ENCODE assay signal across 20 cellular contexts in the genomic region with DNA sequence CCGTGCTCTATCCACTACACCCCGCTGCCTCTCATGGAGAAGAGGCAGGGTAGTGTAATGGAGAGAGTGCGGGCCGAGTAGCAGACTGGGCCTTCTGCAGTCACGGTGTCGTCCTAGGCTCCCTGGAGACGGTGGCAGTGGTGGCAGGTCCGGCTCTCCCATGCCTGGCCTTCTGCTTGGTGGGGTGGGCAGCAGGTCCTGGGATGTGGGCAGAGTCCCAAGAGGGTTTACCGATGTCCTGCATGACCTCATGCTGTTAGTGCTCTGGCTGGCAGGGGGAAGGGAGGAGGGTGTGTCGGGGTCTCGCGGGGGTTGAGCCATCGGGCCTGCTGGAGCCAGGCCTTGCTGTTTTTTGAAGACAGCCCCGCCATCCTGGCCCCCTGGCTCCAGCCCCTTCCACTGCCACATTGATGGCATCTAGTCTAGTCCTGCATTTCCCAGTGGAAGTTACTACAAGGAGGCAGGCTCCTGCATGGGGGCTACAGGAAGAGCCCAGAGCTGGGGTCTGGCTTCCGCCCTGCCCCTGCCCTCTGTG.
"Had no signal": no experiment of that assay in that cellular context is flagged by ENCODE, and none has a peak within 500 bp of the region (broad histone marks: within the 10 kb centered on the region; RNA-seq: fewer than 3 reads in every experiment).

No MANE protein-coding gene starts in this region.

- H3K4me1 Mint-ChIP-seq: mesothelial cell of epicardium had no signal

- H3K27ac ChIP-seq: cardiac muscle cell, esophagus muscularis mucosa, left ventricle myocardium inferior, neural progenitor cell, prostate gland, upper lobe of right lung had no signal

- H3K27ac Mint-ChIP-seq: activated CD4-positive, alpha-beta T cell treated with anti-CD3 and anti-CD28 coated beads for 36 hours; activated naive CD4-positive, alpha-beta T cell treated with anti-CD3 and anti-CD28 coated beads, Interleukin-2, amount 10 ng/mL, durations not matched to agents 7 days and 5 days; mesothelial cell of epicardium; neural progenitor cell had no signal

- ATAC-seq: stimulated activated naive CD8-positive, alpha-beta T cell treated with anti-CD3 and anti-CD28 coated beads, Interleukin-15, Interleukin-2, amounts not matched to agents 100 U/mL and 50 U/mL, for 24 hours; upper lobe of right lung had no signal

- H3K27me3 ChIP-seq: cardiac muscle cell, esophagus muscularis mucosa, neural progenitor cell, upper lobe of right lung had no signal

- H3K4me3 Mint-ChIP-seq: activated CD4-positive, alpha-beta T cell treated with anti-CD3 and anti-CD28 coated beads for 36 hours; activated naive CD4-positive, alpha-beta T cell treated with anti-CD3 and anti-CD28 coated beads, Interleukin-2, amount 10 ng/mL, durations not matched to agents 7 days and 5 days; mesothelial cell of epicardium; neural progenitor cell had no signal

- H3K9me3 ChIP-seq: prostate gland, upper lobe of right lung had no signal

- H3K36me3 Mint-ChIP-seq: activated naive CD4-positive, alpha-beta T cell treated with anti-CD3 and anti-CD28 coated beads, Interleukin-2, amount 10 ng/mL, durations not matched to agents 7 days and 5 days; mesothelial cell of epicardium; naive thymus-derived CD8-positive, alpha-beta T cell; neural progenitor cell; WTC11 had no signal

- DNase-seq: activated CD4-positive, alpha-beta T cell treated with anti-CD3 and anti-CD28 coated beads for 36 hours; activated CD4-positive, alpha-beta T cell treated with anti-CD3 and anti-CD28 coated beads, Interleukin-2, amount 50 U/mL, for 48 hours; activated effector memory CD4-positive, alpha-beta T cell treated with anti-CD3 and anti-CD28 coated beads, Interleukin-2, amount 50 U/mL, for 16 hours; activated naive CD4-positive, alpha-beta T cell treated with anti-CD3 and anti-CD28 coated beads, Interleukin-2, amount 10 ng/mL, durations not matched to agents 7 days and 5 days; activated T-cell treated with anti-CD3 and anti-CD28 coated beads, Interleukin-2, amount 50 U/mL, for 48 hours; amygdala; hippocampal formation; kidney glomerular epithelial cell; left ventricle myocardium inferior; stimulated activated CD4-positive, alpha-beta T cell treated with anti-CD3 and anti-CD28 coated beads, Interleukin-4, amount 100 ng/mL, for 1 hour; stimulated activated naive CD8-positive, alpha-beta T cell treated with anti-CD3 and anti-CD28 coated beads, Interleukin-15, Interleukin-2, amounts not matched to agents 100 U/mL and 50 U/mL, for 24 hours; T1000; upper lobe of right lung had no signal

- H3K27me3 Mint-ChIP-seq: activated CD4-positive, alpha-beta T cell treated with anti-CD3 and anti-CD28 coated beads for 36 hours had no signal

- H3K9me3 Mint-ChIP-seq: activated naive CD4-positive, alpha-beta T cell treated with anti-CD3 and anti-CD28 coated beads, Interleukin-2, amount 10 ng/mL, durations not matched to agents 7 days and 5 days; mesothelial cell of epicardium; neural progenitor cell had no signal
